1 cellular context compared by ENCODE assay signal in genomic region chr7:12898610-12899009, GRCh38.
TF ChIP-seq lines count a peak whose summit lies in the region.

No MANE protein-coding gene starts in this region.

TF ChIP-seq in K562, 482 proteins besides CTCF, POLR2A, EP300 and RAD21 (continued from another document):
- TF ChIP-seq STAT6 (CRISPR knock-in tag; IDR thresholded peaks at IDR 0.05) (no peak), THRA (IDR thresholded peaks at IDR 0.05) (no peak)
- TF ChIP-seq, protein P1, sequence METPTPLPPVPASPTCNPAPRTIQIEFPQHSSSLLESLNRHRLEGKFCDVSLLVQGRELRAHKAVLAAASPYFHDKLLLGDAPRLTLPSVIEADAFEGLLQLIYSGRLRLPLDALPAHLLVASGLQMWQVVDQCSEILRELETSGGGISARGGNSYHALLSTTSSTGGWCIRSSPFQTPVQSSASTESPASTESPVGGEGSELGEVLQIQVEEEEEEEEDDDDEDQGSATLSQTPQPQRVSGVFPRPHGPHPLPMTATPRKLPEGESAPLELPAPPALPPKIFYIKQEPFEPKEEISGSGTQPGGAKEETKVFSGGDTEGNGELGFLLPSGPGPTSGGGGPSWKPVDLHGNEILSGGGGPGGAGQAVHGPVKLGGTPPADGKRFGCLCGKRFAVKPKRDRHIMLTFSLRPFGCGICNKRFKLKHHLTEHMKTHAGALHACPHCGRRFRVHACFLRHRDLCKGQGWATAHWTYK (CRISPR knock-in tag; IDR thresholded peaks at IDR 0.05) = no peak
